In the genomic region with DNA sequence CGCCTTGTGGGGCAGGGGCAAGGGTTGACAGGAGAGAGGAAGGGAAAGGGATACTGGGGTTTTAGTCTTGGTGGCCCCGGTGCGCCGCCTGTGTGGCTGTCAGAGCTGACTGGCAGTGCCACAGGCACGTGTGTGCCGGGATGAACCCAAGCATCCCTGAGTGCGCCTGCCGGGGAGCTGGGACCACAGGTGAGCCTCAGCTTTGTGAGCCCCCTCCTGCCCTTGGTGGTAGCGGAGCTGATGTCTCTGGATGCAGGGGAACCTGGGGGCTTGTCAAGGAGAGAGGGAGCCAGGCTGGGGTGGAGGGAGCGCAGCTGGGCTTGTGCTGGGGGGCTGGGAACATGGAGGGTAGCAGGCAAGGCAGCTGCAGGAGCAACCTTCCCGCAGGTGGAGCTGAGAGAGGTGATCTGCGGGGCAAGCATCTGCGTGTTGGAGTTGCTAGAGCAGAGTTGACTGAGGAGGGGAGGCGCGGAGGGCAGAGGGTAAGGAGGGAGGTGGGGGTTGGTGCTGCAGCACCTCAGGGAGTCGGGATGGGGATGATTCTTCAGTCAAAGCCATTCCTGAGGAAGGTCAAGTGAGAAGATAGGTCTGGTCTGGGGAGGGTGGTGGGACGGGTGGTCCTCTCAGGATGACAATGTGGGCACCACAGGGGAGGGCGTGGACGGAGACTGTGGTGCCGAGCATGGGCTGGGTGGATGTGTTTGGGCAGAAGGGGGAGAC, we compare ENCODE assay signal across 15 cellular contexts. TPM values are rescaled to one million over a fixed set of nuclear protein-coding genes. Genes with fewer than 3 reads are reported as not detected.
DNase-seq lines count a peak whose midpoint lies in the region; ATAC-seq and TF ChIP-seq lines count a peak whose summit lies in the region.
"Had no signal": no experiment of that assay in that cellular context is flagged by ENCODE, and none has a peak within 500 bp of the region (broad histone marks: within the 10 kb centered on the region; RNA-seq: fewer than 3 reads in every experiment).

No MANE protein-coding gene starts in this region.

- peaks cover 14% of the 10 kb centered on the region for H3K9me3 Mint-ChIP-seq in glutamatergic neuron (ENCODE audit: unreplicated experiment)
- H3K9me3 Mint-ChIP-seq in effector memory CD8-positive, alpha-beta T cell = no peaks in the 10 kb centered on the region
- H3K9me3 Mint-ChIP-seq: activated naive CD4-positive, alpha-beta T cell treated with anti-CD3 and anti-CD28 coated beads, Interleukin-2, amount 50 U/mL, for 24 hours; natural killer cell; T-helper 2 cell treated with Interferon-gamma antibody and Interleukin-4, amounts not matched to agents 5 μg/mL and 100 μg/mL, for 36 hours had no signal

- no peak overlapping the region for H2BK120ac ChIP-seq in neuronal stem cell (ENCODE audit: low read depth, low read length)

- H3K14ac ChIP-seq in neuronal stem cell (ENCODE audit: low read length) = peak overlapping the region; percentile 98

- peaks cover 0 to 60% of the 10 kb centered on the region in 2 donors for H3K4me1 ChIP-seq in right atrium auricular region
- H3K4me1 ChIP-seq in neuronal stem cell (ENCODE audit: control insufficient read depth in 2 of 2, insufficient read depth in 1 of 2, low read depth in 1 of 2, low read length in 2 of 2) = no peaks in the 10 kb centered on the region
- no peaks in the 10 kb centered on the region for H3K4me1 ChIP-seq in aorta (ENCODE audit: control insufficient read depth in 1 of 2, insufficient read depth in 2 of 2, low read length in 2 of 2)
- H3K4me1 ChIP-seq in prostate gland (replicated peaks) = peaks cover 36% of the 10 kb centered on the region

- no peak overlapping the region for H3K4me3 Mint-ChIP-seq in glutamatergic neuron (ENCODE audit: unreplicated experiment)
- H3K4me3 Mint-ChIP-seq in effector memory CD8-positive, alpha-beta T cell = no peak overlapping the region
- H3K4me3 Mint-ChIP-seq: activated CD8-positive, alpha-beta T cell treated with anti-CD3 and anti-CD28 coated beads, Interleukin-2, amount 10 ng/mL, durations not matched to agents 7 days and 5 days; activated naive CD4-positive, alpha-beta T cell treated with anti-CD3 and anti-CD28 coated beads, Interleukin-2, amount 50 U/mL, for 24 hours; natural killer cell; T-helper 2 cell treated with Interferon-gamma antibody and Interleukin-4, amounts not matched to agents 5 μg/mL and 100 μg/mL, for 36 hours had no signal

- no peak for ATAC-seq in Right ventricle myocardium inferior
- no peak for ATAC-seq in aorta (ENCODE audit: low FRiP score)
- no peak for ATAC-seq in effector memory CD8-positive, alpha-beta T cell (replicated peaks)
- ATAC-seq: activated CD8-positive, alpha-beta T cell treated with anti-CD3 and anti-CD28 coated beads, Interleukin-2, amount 10 ng/mL, durations not matched to agents 7 days and 5 days; natural killer cell had no signal

- H3K4me3 ChIP-seq in right atrium auricular region (no peak overlapping the region), neuronal stem cell (ENCODE audit: low read length in 2 of 2) (no peak overlapping the region), aorta (ENCODE audit: low read length in 2 of 2) (no peak overlapping the region), prostate gland (no peak overlapping the region)
- H3K4me3 ChIP-seq: MG63 had no signal

- peaks cover 6% of the 10 kb centered on the region for H3K79me1 ChIP-seq in neuronal stem cell (ENCODE audit: low read depth, low read length)

- H3K4ac ChIP-seq in neuronal stem cell (ENCODE audit: low read length) = no peak overlapping the region

- no peak overlapping the region for H2BK5ac ChIP-seq in neuronal stem cell (ENCODE audit: low read length)

- peak; percentile 14 for DNase-seq in Right ventricle myocardium inferior (ENCODE audit: missing footprints)
- no peak for DNase-seq in right atrium auricular region (ENCODE audit: low spot score)
- DNase-seq in glutamatergic neuron = peak; percentile 13
- no peak for DNase-seq in neuronal stem cell (ENCODE audit: low spot score)
- peak; percentile 42 to 65 for DNase-seq in aorta
- DNase-seq in prostate gland (ENCODE audit: low spot score) = no peak
- DNase-seq in GM03348 (ENCODE audit: low spot score) = no peak
- DNase-seq in effector memory CD8-positive, alpha-beta T cell = no peak
- DNase-seq: activated CD8-positive, alpha-beta T cell treated with anti-CD3 and anti-CD28 coated beads, Interleukin-2, amount 10 ng/mL, durations not matched to agents 7 days and 5 days; central memory CD4-positive, alpha-beta T cell; MG63; NCI-H2081 had no signal

- H3K27me3 Mint-ChIP-seq in glutamatergic neuron (ENCODE audit: unreplicated experiment) = peaks cover 8% of the 10 kb centered on the region
- no peaks in the 10 kb centered on the region for H3K27me3 Mint-ChIP-seq in effector memory CD8-positive, alpha-beta T cell
- H3K27me3 Mint-ChIP-seq: activated naive CD4-positive, alpha-beta T cell treated with anti-CD3 and anti-CD28 coated beads, Interleukin-2, amount 50 U/mL, for 24 hours had no signal

- TF ChIP-seq CTCF in right atrium auricular region (IDR thresholded peaks at IDR 0.05) (no peak), glutamatergic neuron (IDR thresholded peaks at IDR 0.05; ENCODE audit: partially characterized antibody, unreplicated experiment) (no peak), prostate gland (IDR thresholded peaks at IDR 0.05) (no peak)

- peak overlapping the region; percentile 13 for H3K18ac ChIP-seq in neuronal stem cell (ENCODE audit: low read length)

- peaks cover 5% of the 10 kb centered on the region for H3K4me1 Mint-ChIP-seq in glutamatergic neuron (ENCODE audit: low read depth, unreplicated experiment)
- H3K4me1 Mint-ChIP-seq in effector memory CD8-positive, alpha-beta T cell (ENCODE audit: low read depth in 2 of 2) = peaks cover 3 to 6% of the 10 kb centered on the region in 2 donors
- H3K4me1 Mint-ChIP-seq: activated naive CD4-positive, alpha-beta T cell treated with anti-CD3 and anti-CD28 coated beads, Interleukin-2, amount 50 U/mL, for 24 hours had no signal

- H3K23ac ChIP-seq in neuronal stem cell (ENCODE audit: low read depth, low read length, poor library complexity) = peak overlapping the region; percentile 80

- WGBS in neuronal stem cell (ENCODE audit: extremely low coverage in 2 of 2, insufficient read length in 2 of 2, insufficient replicate concordance in 1 of 2), 2 donors = no CpG with 5 or more reads among the region's 20 CpGs
- 93 to 95% methylated on average over 20 of the region's 20 CpGs for WGBS in aorta, 2 donors
- 93% methylated on average over 20 of the region's 20 CpGs for WGBS in prostate gland

- H3K4me2 ChIP-seq in neuronal stem cell (ENCODE audit: insufficient read depth, low read length, poor library complexity, severe bottlenecking) = no peak overlapping the region

- no peak overlapping the region for H3K9ac ChIP-seq in neuronal stem cell (ENCODE audit: low read depth, low read length, poor library complexity)

- H3K36me3 ChIP-seq in right atrium auricular region = peaks cover 84% of the 10 kb centered on the region
- H3K36me3 ChIP-seq in neuronal stem cell (replicated peaks in 1 of 2; ENCODE audit: control insufficient read depth in 2 of 2, insufficient read depth in 2 of 2, low read length in 2 of 2) = peaks cover 81 to 99% of the 10 kb centered on the region in 2 donors
- H3K36me3 ChIP-seq in aorta (ENCODE audit: control insufficient read depth in 1 of 2, insufficient read depth in 2 of 2, low read length in 1 of 2) = peaks cover 3 to 18% of the 10 kb centered on the region in 2 donors
- peaks cover 0 to 4% of the 10 kb centered on the region in 2 donors for H3K36me3 ChIP-seq in prostate gland

- no peak for TF ChIP-seq POLR2A in prostate gland (IDR thresholded peaks at IDR 0.05)

- H2BK12ac ChIP-seq in neuronal stem cell (ENCODE audit: low read length) = no peak overlapping the region

- H3K27me3 ChIP-seq in right atrium auricular region (no peaks in the 10 kb centered on the region), neuronal stem cell (ENCODE audit: control insufficient read depth in 3 of 3, insufficient read depth in 3 of 3, low read depth in 1 of 3, low read length in 3 of 3) (no peaks in the 10 kb centered on the region), aorta (ENCODE audit: control insufficient read depth in 1 of 2, insufficient read depth in 2 of 2, low read length in 1 of 2) (no peaks in the 10 kb centered on the region), prostate gland (replicated peaks; ENCODE audit: insufficient read depth) (no peaks in the 10 kb centered on the region)
- H3K27me3 ChIP-seq: MG63 had no signal

- H4K8ac ChIP-seq in neuronal stem cell (ENCODE audit: low read depth, low read length) = no peak overlapping the region

- intact Hi-C loops in Right ventricle myocardium inferior (cut with DNase I) (loop anchor here (2.0 kb wide), 2 partner anchors 19 kb away; no protein-coding TSS in a partner anchor), aorta (cut with DNase I) (no loop called here), prostate gland (cut with DNase I) (no loop called here)

- H2AFZ ChIP-seq in neuronal stem cell (ENCODE audit: low read length) = no peak overlapping the region

- H4K91ac ChIP-seq in neuronal stem cell (ENCODE audit: low read depth, low read length, poor library complexity) = no peak overlapping the region

- peaks cover 4% of the 10 kb centered on the region for H3K36me3 Mint-ChIP-seq in glutamatergic neuron (ENCODE audit: unreplicated experiment)
- H3K36me3 Mint-ChIP-seq in effector memory CD8-positive, alpha-beta T cell (ENCODE audit: insufficient read depth) = peaks cover 29% of the 10 kb centered on the region
- H3K36me3 Mint-ChIP-seq: natural killer cell had no signal

- H3K27ac ChIP-seq in right atrium auricular region (peak overlapping the region in 1 of 2 donors; percentile 78), neuronal stem cell (replicated peaks; ENCODE audit: low read length) (no peak overlapping the region), aorta (ENCODE audit: low read depth in 1 of 2, low read length in 2 of 2) (no peak overlapping the region), prostate gland (peak overlapping the region in 1 of 2 donors; percentile 80)

- H3K9me3 ChIP-seq in right atrium auricular region (no peaks in the 10 kb centered on the region), neuronal stem cell (replicated peaks in 1 of 2; ENCODE audit: control insufficient read depth in 2 of 2, insufficient read depth in 1 of 2, low read depth in 1 of 2, low read length in 2 of 2) (peaks cover 0 to 1% of the 10 kb centered on the region in 2 donors), aorta (ENCODE audit: control insufficient read depth, low read length) (no peaks in the 10 kb centered on the region), prostate gland (no peaks in the 10 kb centered on the region)
- H3K9me3 ChIP-seq: MG63 had no signal

- H2BK15ac ChIP-seq in neuronal stem cell (ENCODE audit: low read length) = no peak overlapping the region

- H2AK5ac ChIP-seq in neuronal stem cell (ENCODE audit: low read depth, low read length) = no peak overlapping the region

- peak overlapping the region; percentile 2 for H3K27ac Mint-ChIP-seq in glutamatergic neuron (ENCODE audit: unreplicated experiment)
- H3K27ac Mint-ChIP-seq in effector memory CD8-positive, alpha-beta T cell = peak overlapping the region in 1 of 2 donors; percentile 81
- H3K27ac Mint-ChIP-seq: activated CD8-positive, alpha-beta T cell treated with anti-CD3 and anti-CD28 coated beads, Interleukin-2, amount 10 ng/mL, durations not matched to agents 7 days and 5 days; activated naive CD4-positive, alpha-beta T cell treated with anti-CD3 and anti-CD28 coated beads, Interleukin-2, amount 50 U/mL, for 24 hours; natural killer cell; T-helper 2 cell treated with Interferon-gamma antibody and Interleukin-4, amounts not matched to agents 5 μg/mL and 100 μg/mL, for 36 hours had no signal

RNA-seq across cellular contexts. Expression of a gene that starts 28.1 kb away (rescaled TPM):
- 174 TPM for total RNA-seq in Right ventricle myocardium inferior
- total RNA-seq in right atrium auricular region = 100 to 1,000 TPM; 145 to 174 TPM
- total RNA-seq in glutamatergic neuron (ENCODE audit: unreplicated experiment) = 295 TPM
- 31.3 TPM for polyA plus RNA-seq in neuronal stem cell (2013, experiment 1 of 2)
- 32.4 TPM for polyA plus RNA-seq in neuronal stem cell (2013, experiment 2 of 2)
- total RNA-seq in aorta = 10 to 100 TPM; 92.8 to 95.2 TPM
- 100 to 1,000 TPM in 1 of 2 donors, 10 to 100 TPM in 1; 37.9 to 143 TPM for polyA plus RNA-seq in aorta
- 100 to 1,000 TPM; 231 to 261 TPM for total RNA-seq in prostate gland

Comparison
In these comparisons a context has a peak if more than half of its experiments do, and no peak if none do; other contexts are left out.
1. DNase-seq: peak in Right ventricle myocardium inferior (single experiment), glutamatergic neuron (single experiment) and aorta (2 of 2); none in right atrium auricular region (single experiment), neuronal stem cell (single experiment), prostate gland (single experiment), GM03348 (single experiment) and effector memory CD8-positive, alpha-beta T cell (0 of 3).